23 cellular contexts compared by ENCODE assay signal in the genomic region with DNA sequence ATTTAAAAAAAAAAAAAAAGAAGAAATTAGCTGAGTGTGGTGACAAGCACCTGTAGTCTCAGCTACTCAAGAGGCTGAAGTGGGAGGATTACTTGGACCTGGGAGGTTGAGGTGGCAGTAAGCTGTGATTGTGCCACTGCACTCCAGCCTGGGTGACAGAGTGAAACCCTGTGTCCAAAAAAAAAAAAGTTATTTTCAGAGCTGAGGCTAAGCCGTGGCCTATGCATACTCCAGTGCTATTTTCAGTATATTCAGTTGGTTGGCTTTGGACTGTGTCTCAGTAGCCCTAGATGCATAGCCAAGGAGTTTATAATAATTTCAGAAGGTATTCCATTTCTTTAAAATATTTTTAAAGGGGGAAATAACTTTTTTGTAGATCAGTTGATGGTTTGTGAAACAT.
"Had no signal": no experiment of that assay in that cellular context is flagged by ENCODE, and none has a peak within 500 bp of the region (broad histone marks: within the 10 kb centered on the region; RNA-seq: fewer than 3 reads in every experiment).

No MANE protein-coding gene starts in this region.

- ATAC-seq: left lobe of liver; naive thymus-derived CD4-positive, alpha-beta T cell; pancreas; right lobe of liver; stimulated activated naive B cell treated with anti-CD40 and anti-IgM and Interleukin-4, amounts not matched to agents 10 μg/mL and 1 μg/mL and 100 μg/mL, for 72 hours; stimulated activated naive CD8-positive, alpha-beta T cell treated with anti-CD3 and anti-CD28 coated beads, Interleukin-15, Interleukin-2, amounts not matched to agents 100 U/mL and 50 U/mL, for 24 hours; upper lobe of right lung had no signal

- H3K36me3 ChIP-seq: prostate gland, upper lobe of right lung had no signal

- DNase-seq: glutamatergic neuron; hippocampal formation; kidney glomerular epithelial cell; left cardiac atrium; mesendoderm; naive thymus-derived CD4-positive, alpha-beta T cell; nucleus accumbens; pancreas; posterior cingulate gyrus; right lobe of liver; stimulated activated CD4-positive, alpha-beta T cell treated with anti-CD3 and anti-CD28 coated beads, Interleukin-2, amount 100 ng/mL, for 24 hours; stimulated activated CD4-positive, alpha-beta T cell treated with anti-CD3 and anti-CD28 coated beads, Interleukin-4, amount 100 ng/mL, for 1 hour; stimulated activated naive B cell treated with anti-CD40 and anti-IgM and Interleukin-4, amounts not matched to agents 10 μg/mL and 1 μg/mL and 100 μg/mL, for 72 hours; stimulated activated naive CD8-positive, alpha-beta T cell treated with anti-CD3 and anti-CD28 coated beads, Interleukin-15, Interleukin-2, amounts not matched to agents 100 U/mL and 50 U/mL, for 24 hours; stomach; testis; thyroid gland; transverse colon; upper lobe of right lung had no signal

- H3K27me3 ChIP-seq: pancreas, right lobe of liver, stomach, testis, thyroid gland, transverse colon, upper lobe of right lung had no signal

- H3K4me1 ChIP-seq: pancreas, prostate gland, right lobe of liver, stomach, testis, thyroid gland, transverse colon, upper lobe of right lung had no signal

- H3K9me3 ChIP-seq: pancreas, prostate gland, right lobe of liver, stomach, testis, thyroid gland, transverse colon, upper lobe of right lung had no signal

- H3K4me3 ChIP-seq: lung, pancreas, prostate gland, right lobe of liver, smooth muscle cell, stomach, testis, thyroid gland, transverse colon, upper lobe of right lung had no signal

- H3K27ac ChIP-seq: pancreas, prostate gland, right lobe of liver, stomach, testis, thyroid gland, transverse colon, upper lobe of right lung had no signal
